In the genomic region with DNA sequence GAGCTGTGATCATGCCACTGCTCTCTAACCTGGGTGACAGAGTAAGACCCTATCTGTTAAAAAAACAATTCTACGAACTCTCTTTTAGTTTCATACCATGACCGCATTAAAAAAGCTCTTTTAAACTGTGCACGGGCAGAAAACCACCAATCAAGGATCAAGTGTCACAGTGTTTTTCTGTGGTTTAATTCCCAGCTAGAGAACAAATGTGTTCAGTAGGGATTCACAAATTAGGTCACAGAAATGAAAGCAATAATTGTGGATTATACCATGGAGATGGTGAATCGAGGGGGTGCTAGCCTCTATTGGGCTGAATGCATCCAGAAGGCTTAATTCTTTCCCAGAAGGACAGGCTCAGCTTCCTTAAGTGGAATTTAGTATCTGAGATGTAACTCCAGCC, we compare ENCODE assay signal across 15 cellular contexts.
A peak's percentile ranks its signal among the peaks of the same experiment; 100 is the strongest.
DNase-seq lines count a peak whose midpoint lies in the region; ATAC-seq and TF ChIP-seq lines count a peak whose summit lies in the region.
"Had no signal": no experiment of that assay in that cellular context is flagged by ENCODE, and none has a peak within 500 bp of the region (broad histone marks: within the 10 kb centered on the region; RNA-seq: fewer than 3 reads in every experiment).

No MANE protein-coding gene starts in this region.

- H2AFZ ChIP-seq in DND-41 (ENCODE audit: low read depth, low read length), result no peak overlapping the region
- H2AFZ ChIP-seq in mesenchymal stem cell (ENCODE audit: low read depth, low read length), result no peak overlapping the region
- H2AFZ ChIP-seq: GM23248 had no signal

- H3K79me2 ChIP-seq in DND-41 (ENCODE audit: insufficient read depth, low read length), result peaks cover 33% of the 10 kb centered on the region

- H3K27ac ChIP-seq in DND-41 (ENCODE audit: low read length) (no peak overlapping the region), SJCRH30 (peak overlapping the region; percentile 20; the same call in 1 of the 2 replicates), mesenchymal stem cell (ENCODE audit: low read length, poor library complexity, severe bottlenecking) (no peak overlapping the region)
- H3K27ac ChIP-seq: BLaER1, GM23248 had no signal

- no peak for TF ChIP-seq CTCF in DND-41 (IDR thresholded peaks at IDR 0.05; ENCODE audit: borderline replicate concordance, extremely low read depth, low read length, poor library complexity, severe bottlenecking)

- no peak overlapping the region for H4K8ac ChIP-seq in mesenchymal stem cell (ENCODE audit: low read length)

- H3K4me1 Mint-ChIP-seq in activated naive CD8-positive, alpha-beta T cell treated with anti-CD3 and anti-CD28 coated beads for 36 hours, result peaks cover 14% of the 10 kb centered on the region

- H2BK5ac ChIP-seq in mesenchymal stem cell (ENCODE audit: low read depth, low read length, poor library complexity, severe bottlenecking), result no peak overlapping the region

- H3K4me1 ChIP-seq in DND-41 (ENCODE audit: insufficient read depth, low read length) (no peaks in the 10 kb centered on the region; the same call in 1 of the 2 replicates), SJCRH30 (peaks cover 11% of the 10 kb centered on the region), mesenchymal stem cell (ENCODE audit: control insufficient read depth, insufficient read depth, low read depth, low read length) (no peaks in the 10 kb centered on the region)
- H3K4me1 ChIP-seq: BLaER1, Caco-2 had no signal

- ATAC-seq in DND-41 (ENCODE audit: insufficient read depth, low read depth) (peak; percentile 39; the same call in 1 of the 3 replicates), HG02623 (IDR thresholded peaks at IDR 0.05; ENCODE audit: unreplicated experiment) (no peak)
- ATAC-seq: HCT116, HepG2 had no signal

- no peak overlapping the region for H3K18ac ChIP-seq in mesenchymal stem cell (ENCODE audit: low read depth in 1 of 2, low read length in 2 of 2)

- H3K23ac ChIP-seq in mesenchymal stem cell (ENCODE audit: low read length in 2 of 2), result no peak overlapping the region

- no peaks in the 10 kb centered on the region for H4K20me1 ChIP-seq in DND-41 (ENCODE audit: insufficient read depth, low read length)
- H4K20me1 ChIP-seq: BLaER1 had no signal

- H3K4ac ChIP-seq in mesenchymal stem cell (ENCODE audit: low read depth in 1 of 2, low read length in 2 of 2), result no peak overlapping the region

- H3K4me3 Mint-ChIP-seq in activated naive CD8-positive, alpha-beta T cell treated with anti-CD3 and anti-CD28 coated beads for 36 hours, result no peak overlapping the region
- H3K4me3 Mint-ChIP-seq: CD8-positive, alpha-beta memory T cell had no signal

- no peak overlapping the region for H2BK12ac ChIP-seq in mesenchymal stem cell (ENCODE audit: low read length in 2 of 2)

- H2BK15ac ChIP-seq in mesenchymal stem cell (ENCODE audit: low read depth, poor library complexity, severe bottlenecking), result no peak overlapping the region

- H3K9me3 Mint-ChIP-seq in activated naive CD8-positive, alpha-beta T cell treated with anti-CD3 and anti-CD28 coated beads for 36 hours, result peaks cover 3% of the 10 kb centered on the region

- no peak overlapping the region for H4K91ac ChIP-seq in mesenchymal stem cell (ENCODE audit: low read length)

- H3K27me3 ChIP-seq in DND-41 (ENCODE audit: insufficient read depth, low read length, poor library complexity) (no peaks in the 10 kb centered on the region), SJCRH30 (no peaks in the 10 kb centered on the region), mesenchymal stem cell (ENCODE audit: control insufficient read depth in 1 of 2, insufficient read depth in 1 of 2, low read length in 2 of 2) (no peaks in the 10 kb centered on the region)
- H3K27me3 ChIP-seq: BLaER1 had no signal

- 97% methylated on average over 4 of the region's 4 CpGs for WGBS in mesenchymal stem cell

- H3K9me3 ChIP-seq in DND-41 (ENCODE audit: insufficient read depth, low read length, severe bottlenecking), result peaks cover 8% of the 10 kb centered on the region
- no peaks in the 10 kb centered on the region for H3K9me3 ChIP-seq in SJCRH30 (replicated peaks)
- H3K9me3 ChIP-seq in mesenchymal stem cell (ENCODE audit: control insufficient read depth, low read length), result no peaks in the 10 kb centered on the region

- H3K36me3 ChIP-seq in DND-41 (ENCODE audit: insufficient read depth, low read length), result peaks cover 3% of the 10 kb centered on the region; the same call in 1 of the 2 replicates
- H3K36me3 ChIP-seq in SJCRH30, result no peaks in the 10 kb centered on the region
- H3K36me3 ChIP-seq in mesenchymal stem cell (ENCODE audit: control insufficient read depth in 1 of 2, insufficient read depth in 2 of 2, low read depth in 1 of 2, low read length in 2 of 2), result no peaks in the 10 kb centered on the region

- no peaks in the 10 kb centered on the region for H3K27me3 Mint-ChIP-seq in activated naive CD8-positive, alpha-beta T cell treated with anti-CD3 and anti-CD28 coated beads for 36 hours
- H3K27me3 Mint-ChIP-seq: CD8-positive, alpha-beta memory T cell had no signal

- peaks cover 7% of the 10 kb centered on the region for H3K79me1 ChIP-seq in mesenchymal stem cell (replicated peaks; ENCODE audit: low read length, poor library complexity, severe bottlenecking)

- no peak overlapping the region for H3K4me3 ChIP-seq in DND-41 (ENCODE audit: low read depth in 1 of 2, low read length in 2 of 2)
- peak overlapping the region; percentile 33 for H3K4me3 ChIP-seq in SJCRH30
- no peak overlapping the region for H3K4me3 ChIP-seq in mesenchymal stem cell (ENCODE audit: insufficient read depth in 1 of 2, low read depth in 1 of 2, low read length in 2 of 2)
- H3K4me3 ChIP-seq: BLaER1, GM23248 had no signal

- no peak overlapping the region for H2AK5ac ChIP-seq in mesenchymal stem cell (ENCODE audit: low read length, severe bottlenecking)

- H2BK120ac ChIP-seq in mesenchymal stem cell (ENCODE audit: low read depth, low read length), result no peak overlapping the region

- H3K14ac ChIP-seq in mesenchymal stem cell (ENCODE audit: low read length in 2 of 2), result no peak overlapping the region

- DNase-seq in DND-41, result no peak
- DNase-seq in NCI-H128 (lab: John Stamatoyannopoulos, UW; ENCODE audit: unreplicated experiment), result peak; percentile 26
- DNase-seq in SJCRH30, result peak; percentile 27 to 74
- peak; percentile 69 for DNase-seq in myocyte (ENCODE audit: low read depth)
- DNase-seq in mesenchymal stem cell, result no peak
- DNase-seq in activated naive CD8-positive, alpha-beta T cell treated with anti-CD3 and anti-CD28 coated beads for 36 hours, result no peak
- DNase-seq: 8988T; AML-193; Caco-2; CD8-positive, alpha-beta memory T cell; GM23248 had no signal

- no peak overlapping the region for H3K4me2 ChIP-seq in DND-41 (ENCODE audit: insufficient read depth, low read length)
- no peak overlapping the region for H3K4me2 ChIP-seq in mesenchymal stem cell (ENCODE audit: low read length, poor library complexity, severe bottlenecking)
- H3K4me2 ChIP-seq: BLaER1 had no signal

- no peak overlapping the region for H3K9ac ChIP-seq in DND-41 (ENCODE audit: low read depth, low read length)
- H3K9ac ChIP-seq in mesenchymal stem cell (ENCODE audit: low read length), result no peak overlapping the region
- H3K9ac ChIP-seq: BLaER1, GM23248 had no signal

- no peak overlapping the region for H3K27ac Mint-ChIP-seq in activated naive CD8-positive, alpha-beta T cell treated with anti-CD3 and anti-CD28 coated beads for 36 hours

- H3K36me3 Mint-ChIP-seq in activated naive CD8-positive, alpha-beta T cell treated with anti-CD3 and anti-CD28 coated beads for 36 hours, result peaks cover 4% of the 10 kb centered on the region

Comparison
In these comparisons a context has a peak if more than half of its experiments do, and no peak if none do; other contexts are left out.
1. DNase-seq: peak in NCI-H128 (single experiment), SJCRH30 (2 of 2) and myocyte (single experiment); none in DND-41 (single experiment), mesenchymal stem cell (single experiment) and activated naive CD8-positive, alpha-beta T cell treated with anti-CD3 and anti-CD28 coated beads for 36 hours (single experiment).